ENCODE assay signal across 16 cellular contexts in genomic region chr20:20450461-20451027, GRCh38.
DNase-seq lines count a peak whose midpoint lies in the region; ATAC-seq and TF ChIP-seq lines count a peak whose summit lies in the region.
"Had no signal": no experiment of that assay in that cellular context is flagged by ENCODE, and none has a peak within 500 bp of the region (broad histone marks: within the 10 kb centered on the region; RNA-seq: fewer than 3 reads in every experiment).

No MANE protein-coding gene starts in this region.

- H3K9me3 Mint-ChIP-seq in progenitor cell of endocrine pancreas (ENCODE audit: low read depth) = no peaks in the 10 kb centered on the region
- H3K9me3 Mint-ChIP-seq: activated T-cell treated with anti-CD3 and anti-CD28 coated beads, Interleukin-2, amount 50 U/mL, for 72 hours; central memory CD8-positive, alpha-beta T cell; neural crest cell had no signal

- ATAC-seq in Right ventricle myocardium inferior = peak; percentile 69
- ATAC-seq: activated T-cell treated with anti-CD3 and anti-CD28 coated beads, Interleukin-2, amount 50 U/mL, for 72 hours; foreskin keratinocyte had no signal

- peaks cover 14% of the 10 kb centered on the region for H3K36me3 Mint-ChIP-seq in progenitor cell of endocrine pancreas (ENCODE audit: insufficient read depth)

- intact Hi-C loops in Right ventricle myocardium inferior (cut with DNase I) (no loop called here), cardiac septum (cut with DNase I) (no loop called here)

- no peak overlapping the region for H3K27ac Mint-ChIP-seq in progenitor cell of endocrine pancreas
- H3K27ac Mint-ChIP-seq: activated T-cell treated with anti-CD3 and anti-CD28 coated beads, Interleukin-2, amount 50 U/mL, for 72 hours had no signal

- DNase-seq in Right ventricle myocardium inferior (ENCODE audit: missing footprints) (peak; percentile 67), cardiac septum (ENCODE audit: low spot score) (no peak), globus pallidus (ENCODE audit: low spot score) (peak; percentile 85), substantia nigra (lab: John Stamatoyannopoulos, UW) (peak in 43 of 49 donors; percentile 25 to 88 (median 57)), RPMI8226 (no peak), progenitor cell of endocrine pancreas (ENCODE audit: low spot score, unreplicated experiment) (no peak)
- DNase-seq in stimulated activated CD4-positive, alpha-beta T cell treated with anti-CD3 and anti-CD28 coated beads, Interleukin-2, amount 100 ng/mL, for 48 hours = no peak
- DNase-seq: activated T-cell treated with anti-CD3 and anti-CD28 coated beads, Interleukin-2, amount 50 U/mL, for 72 hours; foreskin keratinocyte; KG1; NCI-H526; stimulated activated CD4-positive, alpha-beta T cell treated with anti-CD3 and anti-CD28 coated beads, Interleukin-15, amount 100 ng/mL, for 24 hours had no signal

- no peaks in the 10 kb centered on the region for H3K27me3 Mint-ChIP-seq in progenitor cell of endocrine pancreas
- H3K27me3 Mint-ChIP-seq: central memory CD8-positive, alpha-beta T cell had no signal

- H3K4me1 Mint-ChIP-seq in progenitor cell of endocrine pancreas (ENCODE audit: low read depth) = peaks cover 5% of the 10 kb centered on the region

- TF ChIP-seq CTCF in VCaP (conservative IDR thresholded peaks at IDR 0.05) = no peak
- TF ChIP-seq CTCF in progenitor cell of endocrine pancreas (IDR thresholded peaks at IDR 0.05; ENCODE audit: unreplicated experiment) = no peak

- H3K27ac ChIP-seq in VCaP (peak overlapping the region; percentile 9), substantia nigra (ENCODE audit: low read depth, low read length, poor library complexity, severe bottlenecking) (peak overlapping the region; percentile 83)
- H3K27ac ChIP-seq: foreskin keratinocyte, vagina had no signal

- H3K4me3 Mint-ChIP-seq in progenitor cell of endocrine pancreas (ENCODE audit: low read depth) = no peak overlapping the region
- H3K4me3 Mint-ChIP-seq: central memory CD8-positive, alpha-beta T cell; neural crest cell had no signal

Comparison
In these comparisons a context has a peak if more than half of its experiments do, and no peak if none do; other contexts are left out.
1. DNase-seq: peak in Right ventricle myocardium inferior (single experiment), globus pallidus (single experiment) and substantia nigra (43 of 49); none in cardiac septum (single experiment), RPMI8226 (single experiment), stimulated activated CD4-positive, alpha-beta T cell treated with anti-CD3 and anti-CD28 coated beads, Interleukin-2, amount 100 ng/mL, for 48 hours (0 of 2) and progenitor cell of endocrine pancreas (single experiment).